8 cellular contexts compared by ENCODE assay signal in genomic region chr6:34697544-34697836, GRCh38. TPM values are rescaled to one million over a fixed set of nuclear protein-coding genes. Genes with fewer than 3 reads are reported as not detected.
DNase-seq lines count a peak whose midpoint lies in the region; ATAC-seq and TF ChIP-seq lines count a peak whose summit lies in the region.

No MANE protein-coding gene starts in this region.

- H3K4me3 ChIP-seq in GM12864 (ENCODE audit: low read depth, low read length), result peak overlapping the region; percentile 96
- peak overlapping the region; percentile 90 to 99 for H3K4me3 ChIP-seq in Panc1 (ENCODE audit: low read depth in 2 of 2, low read length in 2 of 2)
- peak overlapping the region; percentile 97 for H3K4me3 ChIP-seq in epithelial cell of esophagus (ENCODE audit: low read length)
- H3K4me3 ChIP-seq in rectal smooth muscle tissue (ENCODE audit: low read length), result peak overlapping the region; percentile 86

- H3K9ac ChIP-seq in rectal smooth muscle tissue (ENCODE audit: low read length), result no peak overlapping the region

- H3K36me3 ChIP-seq in Panc1 (ENCODE audit: control insufficient read depth, insufficient read depth, low read length) (no peaks in the 10 kb centered on the region; the same call in 1 of the 2 replicates), rectal smooth muscle tissue (ENCODE audit: control insufficient read depth, insufficient read depth, low read length) (no peaks in the 10 kb centered on the region)

- H3K27me3 ChIP-seq in Panc1 (ENCODE audit: control insufficient read depth, insufficient read depth, low read length) (no peaks in the 10 kb centered on the region), rectal smooth muscle tissue (ENCODE audit: control insufficient read depth, insufficient read depth, low read length) (no peaks in the 10 kb centered on the region)

- intact Hi-C loops in Panc1 (cut with micrococcal nuclease; ENCODE audit: unreplicated experiment), result no loop called here

- no peak for ATAC-seq in Panc1
- ATAC-seq in HG02759 (IDR thresholded peaks at IDR 0.05; ENCODE audit: unreplicated experiment), result no peak

- H3K9me3 ChIP-seq in Panc1 (ENCODE audit: control insufficient read depth, insufficient read depth, low read depth, low read length), result no peaks in the 10 kb centered on the region

- H3K4me1 ChIP-seq in Panc1 (ENCODE audit: control insufficient read depth, insufficient read depth, low read length), result peaks cover 9% of the 10 kb centered on the region
- peaks cover 4% of the 10 kb centered on the region for H3K4me1 ChIP-seq in rectal smooth muscle tissue (ENCODE audit: control insufficient read depth, insufficient read depth, low read length)

- DNase-seq in GM12864 (ENCODE audit: low read depth) (no peak), Panc1 (ENCODE audit: low read depth, low spot score) (no peak), epithelial cell of esophagus (ENCODE audit: low read depth) (no peak), NCI-H82 (lab: John Stamatoyannopoulos, UW) (no peak), NCI-H510A treated with DMSO at 0.1 percent for 48 hours (lab: John Stamatoyannopoulos, UW) (no peak), HEK293T (ENCODE audit: extremely low spot score) (no peak)

- POLR2A ChIA-PET in Panc1 (lab: Charles Lee) (interaction anchor here (0.5 kb wide), 2 partner anchors 47 to 129 kb away, joined by 3 to 8 read pairs; no protein-coding TSS in a partner anchor), HEK293T (lab: Yijun Ruan, JAX) (interaction anchor here (1.6 to 2.3 kb wide), 3 partner anchors 11 to 94 kb away, joined by 4 to 9 read pairs (median 8); partner anchors contain the start of gene BLTP3A)

- H3K27ac ChIP-seq in Panc1 (ENCODE audit: low read length) (peak overlapping the region; percentile 88), rectal smooth muscle tissue (ENCODE audit: low read depth, low read length) (no peak overlapping the region)

- BruUV-seq in Panc1 (replicated peaks; lab: Mats Ljungman, UMichigan), result no TSS peak

- CTCF ChIA-PET in Panc1 (lab: Charles Lee), result no interaction called here
- CTCF ChIA-PET in HEK293T (lab: Yijun Ruan, JAX), result no interaction called here

- in situ Hi-C loops in Panc1 (cut with HindIII; ENCODE audit: low pct_unique_long_range_greater_than_20kb, low sequenced_read_pairs), result no loop called here

- TF ChIP-seq CTCF in GM12864 (IDR thresholded peaks at IDR 0.05; ENCODE audit: low read depth, low read length, missing control alignments) (no peak), Panc1 (IDR thresholded peaks at IDR 0.05) (no peak), epithelial cell of esophagus (IDR thresholded peaks at IDR 0.05; ENCODE audit: insufficient read depth, low read depth, low read length, missing control alignments) (no peak)

TF ChIP-seq in HEK293T, 16 proteins besides CTCF, POLR2A, EP300 and RAD21:
- no peak for TF ChIP-seq BHLHE40 (IDR thresholded peaks at IDR 0.05; ENCODE audit: borderline replicate concordance)
- no peak for TF ChIP-seq HDGF (IDR thresholded peaks at IDR 0.05; ENCODE audit: borderline replicate concordance)
- no peak for TF ChIP-seq SUZ12 (IDR thresholded peaks at IDR 0.05)
- no peak for TF ChIP-seq L3MBTL2 (conservative IDR thresholded peaks at IDR 0.05)
- no peak for TF ChIP-seq PKNOX1 (IDR thresholded peaks at IDR 0.05)
- no peak for TF ChIP-seq FOXM1 (IDR thresholded peaks at IDR 0.05; ENCODE audit: borderline replicate concordance)
- no peak for TF ChIP-seq CTBP1 (IDR thresholded peaks at IDR 0.05; ENCODE audit: borderline replicate concordance)
- no peak for TF ChIP-seq ARNT (IDR thresholded peaks at IDR 0.05)
- TF ChIP-seq LEF1 (IDR thresholded peaks at IDR 0.05; ENCODE audit: borderline replicate concordance), result no peak
- TF ChIP-seq FOXK2 (IDR thresholded peaks at IDR 0.05), result no peak
- no peak for TF ChIP-seq TARDBP (IDR thresholded peaks at IDR 0.05)
- no peak for TF ChIP-seq FOXA1 (IDR thresholded peaks at IDR 0.05)
- TF ChIP-seq ZNF384 (IDR thresholded peaks at IDR 0.05), result no peak
- no peak for TF ChIP-seq SP1 (IDR thresholded peaks at IDR 0.05)
- no peak for TF ChIP-seq NFRKB (IDR thresholded peaks at IDR 0.05)
TF ChIP-seq in HEK293T: peak in this region for 0.

RNA-seq across cellular contexts. Expression of gene ILRUN, which starts 0.9 kb away (rescaled TPM):
- total RNA-seq in Panc1 (2021; ENCODE audit: unreplicated experiment), result 62.8 TPM
- polyA plus RNA-seq in Panc1 (2012; ENCODE audit: insufficient read length), result 40.5 TPM

RNA-seq across cellular contexts. Expression of gene SNRPC, which starts 59.8 kb away (rescaled TPM):
- total RNA-seq in Panc1 (2021; ENCODE audit: unreplicated experiment), result 190 TPM
- 178 TPM for polyA plus RNA-seq in Panc1 (2012; ENCODE audit: insufficient read length)
